1 cellular context compared by ENCODE assay signal in the genomic region with DNA sequence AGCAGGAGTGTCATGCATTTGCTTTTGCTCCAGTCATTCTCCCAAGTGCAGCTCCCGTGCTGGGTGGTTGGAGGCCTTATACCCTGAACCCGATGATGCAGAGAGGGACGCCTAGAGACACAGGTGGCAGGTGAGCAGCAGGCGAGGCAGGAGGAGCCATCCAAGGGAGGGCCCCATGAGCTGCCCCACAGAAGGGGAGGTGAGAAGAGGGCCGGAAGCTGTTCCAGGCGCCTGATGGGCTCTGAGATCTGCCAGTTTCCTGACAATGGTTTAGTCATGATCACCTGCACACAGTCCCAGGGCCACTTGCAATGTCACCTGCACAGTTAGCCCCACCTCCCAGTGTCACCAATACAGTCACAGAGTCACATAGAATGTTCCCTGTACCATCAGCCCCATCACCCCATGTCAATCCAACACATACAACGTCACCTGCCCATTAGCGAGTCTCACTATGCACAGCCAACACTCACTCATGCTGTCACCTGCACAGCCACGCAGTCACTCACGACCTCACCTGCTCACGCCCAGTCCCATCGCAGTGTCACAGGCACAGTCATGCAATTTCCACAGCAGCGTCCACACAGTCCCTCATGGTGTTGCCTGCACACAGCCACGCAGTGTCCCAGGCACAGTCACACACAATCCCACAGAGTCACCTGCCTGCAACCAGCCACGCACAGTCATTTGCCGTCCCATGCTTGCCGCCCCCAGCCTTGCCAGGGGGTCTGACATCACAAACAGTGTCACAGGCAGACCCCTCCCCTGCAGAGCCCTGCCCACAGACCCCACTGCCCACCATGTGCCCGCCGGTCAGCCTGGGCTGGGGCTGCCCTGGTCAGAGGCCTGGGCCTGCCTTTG.
TF ChIP-seq lines count a peak whose summit lies in the region.

No MANE protein-coding gene starts in this region.

TF ChIP-seq in HepG2, 621 proteins besides CTCF, POLR2A, EP300 and RAD21 (continued from another document):
- TF ChIP-seq JUNB (CRISPR knock-in tag; IDR thresholded peaks at IDR 0.05; ENCODE audit: borderline replicate concordance) = no peak
